10 cellular contexts compared by ENCODE assay signal in the genomic region with DNA sequence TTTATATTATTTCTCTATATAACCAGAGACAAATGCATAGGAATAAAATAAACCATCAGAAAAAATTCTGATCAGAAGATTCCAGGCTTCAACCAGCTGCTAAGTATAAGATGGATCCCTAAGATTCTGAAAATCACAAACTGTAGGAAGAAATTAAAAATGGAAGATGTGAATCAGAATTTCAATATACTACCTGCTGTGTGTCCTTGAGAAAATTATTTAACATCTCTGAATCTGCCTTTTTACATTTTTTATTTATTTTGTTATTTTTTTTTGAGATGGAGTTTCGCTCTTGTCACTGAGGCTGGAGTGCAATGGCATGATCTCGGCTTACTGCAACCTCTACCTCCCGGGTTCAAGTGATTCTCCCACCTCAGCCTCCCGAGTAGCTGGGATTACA.
"Had no signal": no experiment of that assay in that cellular context is flagged by ENCODE, and none has a peak within 500 bp of the region (broad histone marks: within the 10 kb centered on the region; RNA-seq: fewer than 3 reads in every experiment).

No MANE protein-coding gene starts in this region.

- H3K4me3 ChIP-seq: GM23248, GM23338 had no signal

- DNase-seq: GM23248, GOT3, H7, H9, HCEC 1CT, HFFc6 had no signal

- H3K9ac ChIP-seq: GM23248 had no signal

- H3K4me3 Mint-ChIP-seq: GM23338, H9, HFFc6 had no signal

- ATAC-seq: GM23338, HCT116 had no signal

- H3K27ac ChIP-seq: GM23248 had no signal

- FAIRE-seq: H1, H54 had no signal

- H2AFZ ChIP-seq: GM23248, GM23338 had no signal

- H3K27ac Mint-ChIP-seq: GM23338, H9, HFFc6 had no signal

- H3K9me3 Mint-ChIP-seq: GM23338, H9, HFFc6 had no signal

- H3K4me2 ChIP-seq: GM23338 had no signal
